16 cellular contexts compared by ENCODE assay signal in genomic region chr16:85225721-85226120, GRCh38.
DNase-seq lines count a peak whose midpoint lies in the region; ATAC-seq, FAIRE-seq and TF ChIP-seq lines count a peak whose summit lies in the region.
"Had no signal": no experiment of that assay in that cellular context is flagged by ENCODE, and none has a peak within 500 bp of the region (broad histone marks: within the 10 kb centered on the region; RNA-seq: fewer than 3 reads in every experiment).

No MANE protein-coding gene starts in this region.

- intact Hi-C loops in GM12878 (cut with micrococcal nuclease; ENCODE audit: unreplicated experiment) = loop anchor here (2.0 to 5.0 kb wide), 3 partner anchors 53 to 88 kb away; no protein-coding TSS in a partner anchor
- intact Hi-C loops in left lung (cut with DNase I) = no loop called here

- H3K9ac ChIP-seq in BLaER1 treated with 17β-estradiol and CSF1 and Interleukin-3, amounts not matched to agents 10 nM and 100 nM = no peak overlapping the region; a peak in 1 of 22 replicates
- H3K9ac ChIP-seq in GM12878 (ENCODE audit: control insufficient read depth, insufficient read depth, low read length) = no peak overlapping the region

- H3K4me2 ChIP-seq in BLaER1 treated with 17β-estradiol and CSF1 and Interleukin-3, amounts not matched to agents 10 nM and 100 nM = peak overlapping the region in 10 of 11 experiments; percentile 78 to 99 (median 88); a peak in 19 of 22 replicates
- no peak overlapping the region for H3K4me2 ChIP-seq in GM12878 (ENCODE audit: control insufficient read depth, insufficient read depth)

- TF ChIP-seq EP300 in GM12878 (IDR thresholded peaks at IDR 0.05; ENCODE audit: borderline replicate concordance in 1 of 2, control insufficient read depth in 1 of 2, low read depth in 2 of 2, low read length in 2 of 2) (no peak), upper lobe of left lung (IDR thresholded peaks at IDR 0.05) (no peak)

- CTCF ChIA-PET in GM12878 (lab: Yijun Ruan, JAX) = interaction anchor here (1.0 to 1.7 kb wide), 4 partner anchors 14 to 328 kb away, joined by 3 to 7 read pairs (median 4); no protein-coding TSS in a partner anchor

- no peaks in the 10 kb centered on the region for H3K27me3 Mint-ChIP-seq in nephron (ENCODE audit: low read depth)

- H3K4me1 ChIP-seq in BLaER1 treated with 17β-estradiol and CSF1 and Interleukin-3, amounts not matched to agents 10 nM and 100 nM = peaks cover 76 to 100% (median 100%) of the 10 kb centered on the region in 10 experiments
- H3K4me1 ChIP-seq in GM12878 (ENCODE audit: control insufficient read depth, insufficient read depth, low read length) (peaks cover 56% of the 10 kb centered on the region), left lung (no peaks in the 10 kb centered on the region), upper lobe of left lung (peaks cover 2 to 4% (median 4%) of the 10 kb centered on the region in 4 donors)
- H3K4me1 ChIP-seq: Caco-2 had no signal

- H3K36me3 Mint-ChIP-seq in nephron (ENCODE audit: low read depth) = no peaks in the 10 kb centered on the region

- H3K27ac Mint-ChIP-seq in nephron = peak overlapping the region; percentile 80 to 87 (median 86)
- H3K27ac Mint-ChIP-seq: B cell; CD4-positive, alpha-beta T cell had no signal

- no peak overlapping the region for H3K4me3 Mint-ChIP-seq in nephron
- H3K4me3 Mint-ChIP-seq: B cell; CD4-positive, alpha-beta T cell had no signal

- no peak overlapping the region for H2AFZ ChIP-seq in GM12878 (ENCODE audit: control insufficient read depth, low read depth, low read length)

- no peak for TF ChIP-seq RAD21 in GM12878 (IDR thresholded peaks at IDR 0.05; ENCODE audit: insufficient read depth, low read depth, low read length)

- H4K20me1 ChIP-seq in BLaER1 treated with 17β-estradiol and CSF1 and Interleukin-3, amounts not matched to agents 10 nM and 100 nM = peaks cover 0 to 9% (median 4%) of the 10 kb centered on the region in 11 experiments; a peak in 5 of 22 replicates
- H4K20me1 ChIP-seq in GM12878 (ENCODE audit: control insufficient read depth, insufficient read depth) = no peaks in the 10 kb centered on the region

- TF ChIP-seq CTCF in GM12878 (IDR thresholded peaks at IDR 0.05 in 2 of 3, conservative IDR thresholded peaks at IDR 0.05 in 1 of 3; ENCODE audit: control insufficient read depth in 2 of 3, extremely low read depth in 1 of 3, insufficient read depth in 1 of 3, low read depth in 3 of 3, low read length in 3 of 3) = no peak
- TF ChIP-seq CTCF in nephron (IDR thresholded peaks at IDR 0.05; ENCODE audit: unreplicated experiment in 3 of 3) = no peak
- TF ChIP-seq CTCF in left lung (IDR thresholded peaks at IDR 0.05) = no peak
- no peak for TF ChIP-seq CTCF in upper lobe of left lung (IDR thresholded peaks at IDR 0.05)

- peaks cover 83% of the 10 kb centered on the region for H3K4me1 Mint-ChIP-seq in nephron

- SMC1A ChIA-PET in GM12878 (lab: Charles Lee; ENCODE audit: uncharacterized antibody, unreplicated experiment) = interaction anchor here (0.8 to 2.5 kb wide), 5 partner anchors 10 to 73 kb away, joined by 3 to 15 read pairs (median 5); no protein-coding TSS in a partner anchor

- no peak for FAIRE-seq in GM12878 (lab: Jason Lieb, UNC)
- FAIRE-seq: D721Med, G401.6 had no signal

- in situ Hi-C loops in GM12878 (cut with MboI) = loop anchor here (5.0 kb wide), 1 partner anchor 718 kb away; no protein-coding TSS in a partner anchor

- DNase-seq in GM12878 (ENCODE audit: low read depth, low spot score) = no peak
- DNase-seq in left lung = no peak
- DNase-seq in upper lobe of left lung = no peak
- DNase-seq: Caco-2; CD4-positive, alpha-beta T cell; GOT3; H7; KBM-7 had no signal

- WGBS in GM12878 (ENCODE audit: insufficient coverage, insufficient replicate concordance, low lambda C conversion rate, missing lambda C conversion rate) = 84% methylated on average over 4 of the region's 4 CpGs
- 88 to 93% methylated on average over 3 to 4 of the region's 4 CpGs for WGBS in upper lobe of left lung, 2 donors

- peaks cover 0 to 20% (median 0%) of the 10 kb centered on the region in 11 experiments; a peak in 3 of 22 replicates for H3K27me3 ChIP-seq in BLaER1 treated with 17β-estradiol and CSF1 and Interleukin-3, amounts not matched to agents 10 nM and 100 nM
- H3K27me3 ChIP-seq in GM12878 (replicated peaks in 1 of 2; ENCODE audit: control insufficient read depth in 2 of 2, insufficient read depth in 2 of 2, low read length in 1 of 2) (no peaks in the 10 kb centered on the region), left lung (no peaks in the 10 kb centered on the region), upper lobe of left lung (no peaks in the 10 kb centered on the region)

- no peak for ATAC-seq in GM12878
- no peak for ATAC-seq in GM21360 (IDR thresholded peaks at IDR 0.05; ENCODE audit: unreplicated experiment)
- no peak for ATAC-seq in left lung
- ATAC-seq in upper lobe of left lung (ENCODE audit: low FRiP score in 2 of 2) = no peak
- ATAC-seq: HCT116 had no signal

- BruUV-seq in GM12878 (replicated peaks; lab: Mats Ljungman, UMichigan) = no TSS peak

- H3K27ac ChIP-seq in BLaER1 treated with 17β-estradiol and CSF1 and Interleukin-3, amounts not matched to agents 10 nM and 100 nM = peak overlapping the region in 1 of 11 experiments; percentile 56; a peak in 1 of 22 replicates
- H3K27ac ChIP-seq in GM12878 (ENCODE audit: control insufficient read depth, insufficient read depth) (peak overlapping the region; percentile 98), left lung (no peak overlapping the region), upper lobe of left lung (no peak overlapping the region)
- H3K27ac ChIP-seq: C4-2B had no signal

- no peaks in the 10 kb centered on the region for H3K9me3 Mint-ChIP-seq in nephron
- H3K9me3 Mint-ChIP-seq: CD4-positive, alpha-beta T cell had no signal

- TF ChIP-seq POLR2A in GM12878 (IDR thresholded peaks at IDR 0.05; ENCODE audit: low read depth, low read length) = no peak
- TF ChIP-seq POLR2A in upper lobe of left lung (IDR thresholded peaks at IDR 0.05) = no peak

- POLR2A ChIA-PET in GM12878 (lab: Charles Lee) = interaction anchor here (2.4 to 3.3 kb wide), 2 partner anchors 8 to 10 kb away, joined by 14 to 16 read pairs; no protein-coding TSS in a partner anchor

- no peak overlapping the region for H3K4me3 ChIP-seq in BLaER1 treated with 17β-estradiol and CSF1 and Interleukin-3, amounts not matched to agents 10 nM and 100 nM
- H3K4me3 ChIP-seq in GM12878 (no peak overlapping the region), left lung (no peak overlapping the region), upper lobe of left lung (no peak overlapping the region)

- RAD21 ChIA-PET in GM12878 (lab: Charles Lee; ENCODE audit: unreplicated experiment) = interaction anchor here (2.0 kb wide), 2 partner anchors 10 to 111 kb away, joined by 10 to 15 read pairs; no protein-coding TSS in a partner anchor

- peaks cover 4% of the 10 kb centered on the region for H3K79me2 ChIP-seq in GM12878 (ENCODE audit: control insufficient read depth, insufficient read depth, low read length)

- peaks cover 0 to 6% (median 0%) of the 10 kb centered on the region in 11 experiments; a peak in 2 of 22 replicates for H3K9me3 ChIP-seq in BLaER1 treated with 17β-estradiol and CSF1 and Interleukin-3, amounts not matched to agents 10 nM and 100 nM (replicated peaks in 1 of 11)
- peaks cover 3% of the 10 kb centered on the region; the same call in 1 of the 3 replicates for H3K9me3 ChIP-seq in GM12878 (replicated peaks; ENCODE audit: control insufficient read depth, insufficient read depth, low read length)
- no peaks in the 10 kb centered on the region for H3K9me3 ChIP-seq in left lung
- no peaks in the 10 kb centered on the region for H3K9me3 ChIP-seq in upper lobe of left lung
- H3K9me3 ChIP-seq: Caco-2 had no signal

- no peaks in the 10 kb centered on the region for H3K36me3 ChIP-seq in BLaER1 treated with 17β-estradiol and CSF1 and Interleukin-3, amounts not matched to agents 10 nM and 100 nM
- H3K36me3 ChIP-seq in GM12878 (ENCODE audit: control insufficient read depth in 2 of 2, insufficient read depth in 2 of 2, low read length in 1 of 2) (no peaks in the 10 kb centered on the region), left lung (no peaks in the 10 kb centered on the region), upper lobe of left lung (no peaks in the 10 kb centered on the region)

TF ChIP-seq in GM12878, 131 proteins besides CTCF, POLR2A, EP300 and RAD21 (continues in another document):
- TF ChIP-seq ZNF274 (IDR thresholded peaks at IDR 0.05; ENCODE audit: insufficient read depth, insufficient read length) (no peak), BCL11A (IDR thresholded peaks at IDR 0.05; ENCODE audit: low read depth, low read length) (no peak), SREBF2 (IDR thresholded peaks at IDR 0.05; ENCODE audit: low read length) (no peak), ATF7 (IDR thresholded peaks at IDR 0.05; ENCODE audit: low read depth) (no peak), E2F8 (IDR thresholded peaks at IDR 0.05; ENCODE audit: low read depth, partially characterized antibody) (no peak), SRF (IDR thresholded peaks at IDR 0.05; ENCODE audit: low read depth in 2 of 2, low read length in 2 of 2) (no peak), JUNB (IDR thresholded peaks at IDR 0.05) (no peak), YY1 (IDR thresholded peaks at IDR 0.05; ENCODE audit: low read depth, low read length) (no peak), CEBPB (IDR thresholded peaks at IDR 0.05; ENCODE audit: borderline replicate concordance in 1 of 2, low read depth in 2 of 2, low read length in 2 of 2) (no peak), BRCA1 (IDR thresholded peaks at IDR 0.05; ENCODE audit: low read depth, low read length) (no peak), CREM (IDR thresholded peaks at IDR 0.05; ENCODE audit: low read depth) (no peak), HCFC1 (IDR thresholded peaks at IDR 0.05; ENCODE audit: low read length) (no peak), RBBP5 (conservative IDR thresholded peaks at IDR 0.05) (no peak)
